14 cellular contexts compared by ENCODE assay signal in the genomic region with DNA sequence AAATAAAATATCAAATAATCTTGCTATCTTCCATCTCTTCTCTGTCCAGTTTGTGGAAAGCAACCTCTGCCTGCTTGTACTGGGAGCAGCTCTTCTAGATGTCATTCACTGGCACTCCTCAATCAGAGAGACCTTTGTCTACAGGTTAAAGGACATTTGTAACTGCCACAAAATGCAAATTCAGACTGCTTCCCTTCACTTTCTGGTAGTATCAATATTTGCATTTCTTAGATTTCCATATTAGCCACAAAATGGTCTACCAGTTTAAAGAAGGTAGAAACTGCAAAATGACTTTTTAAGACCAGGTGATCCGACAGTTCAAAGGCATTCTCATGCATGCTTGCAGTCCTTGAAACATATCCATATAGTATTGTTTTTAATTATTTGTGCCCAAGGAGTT.
"Had no signal": no experiment of that assay in that cellular context is flagged by ENCODE, and none has a peak within 500 bp of the region (broad histone marks: within the 10 kb centered on the region; RNA-seq: fewer than 3 reads in every experiment).

No MANE protein-coding gene starts in this region.

- H3K4me1 Mint-ChIP-seq: activated B cell treated with CpG ODN at 0.5 μM for 24 hours; activated CD4-positive, alpha-beta T cell treated with anti-CD3 and anti-CD28 coated beads, Interleukin-2, amount 10 ng/mL, durations not matched to agents 7 days and 5 days; central memory CD8-positive, alpha-beta T cell had no signal

- DNase-seq: activated B cell treated with CpG ODN at 0.5 μM for 24 hours; activated CD4-positive, alpha-beta T cell treated with anti-CD3 and anti-CD28 coated beads, Interleukin-2, amount 10 ng/mL, durations not matched to agents 7 days and 5 days; activated naive CD4-positive, alpha-beta T cell treated with anti-CD3 and anti-CD28 coated beads, Interleukin-2, amount 50 U/mL, for 16 hours; body of pancreas; cortex of kidney; erythroblast; kidney; psoas muscle; right lobe of liver; stimulated activated CD4-positive, alpha-beta T cell treated with anti-CD3 and anti-CD28 coated beads, Interleukin-1b, Interleukin-23, amount 100 ng/mL, for 48 hours; stimulated activated naive CD4-positive, alpha-beta T cell; substantia nigra; trophoblast cell had no signal

- H3K9me3 Mint-ChIP-seq: activated B cell treated with CpG ODN at 0.5 μM for 24 hours; activated CD4-positive, alpha-beta T cell treated with anti-CD3 and anti-CD28 coated beads, Interleukin-2, amount 10 ng/mL, durations not matched to agents 7 days and 5 days; central memory CD8-positive, alpha-beta T cell had no signal

- H3K27ac Mint-ChIP-seq: activated B cell treated with CpG ODN at 0.5 μM for 24 hours; activated CD4-positive, alpha-beta T cell treated with anti-CD3 and anti-CD28 coated beads, Interleukin-2, amount 10 ng/mL, durations not matched to agents 7 days and 5 days had no signal

- H3K4me3 Mint-ChIP-seq: activated B cell treated with CpG ODN at 0.5 μM for 24 hours; activated CD4-positive, alpha-beta T cell treated with anti-CD3 and anti-CD28 coated beads, Interleukin-2, amount 10 ng/mL, durations not matched to agents 7 days and 5 days; central memory CD8-positive, alpha-beta T cell had no signal

- ATAC-seq: body of pancreas, psoas muscle, right lobe of liver had no signal
